Comparison of ENCODE assay signal across 9 cellular contexts in genomic region chr19:13118424-13119193, GRCh38. TPM values are rescaled to one million over a fixed set of nuclear protein-coding genes. Genes with fewer than 3 reads are reported as not detected.
A peak's percentile ranks its signal among the peaks of the same experiment; 100 is the strongest.
DNase-seq lines count a peak whose midpoint lies in the region; ATAC-seq, FAIRE-seq and TF ChIP-seq lines count a peak whose summit lies in the region.
"Had no signal": no experiment of that assay in that cellular context is flagged by ENCODE, and none has a peak within 500 bp of the region (broad histone marks: within the 10 kb centered on the region; RNA-seq: fewer than 3 reads in every experiment).

No MANE protein-coding gene starts in this region.

- no peak for FAIRE-seq in RCC 7860 (lab: Jason Lieb, UNC)
- FAIRE-seq: colon had no signal

- no peaks in the 10 kb centered on the region for H3K36me3 ChIP-seq in testis (ENCODE audit: low read depth, missing control alignments)

- H3K4me3 ChIP-seq in lower leg skin (ENCODE audit: low read depth, poor library complexity, severe bottlenecking) (peak overlapping the region; percentile 96), testis (peak overlapping the region; percentile 78 to 81)

- WGBS in lower leg skin, 2 donors: 2% methylated on average over 28 to 46 of the region's 57 CpGs
- 1 to 4% methylated on average over 31 to 40 of the region's 57 CpGs for WGBS in testis, 2 donors

- peak overlapping the region; percentile 62 to 64 for H3K27ac ChIP-seq in testis

- no peaks in the 10 kb centered on the region for H3K9me3 ChIP-seq in testis

- H3K4me1 ChIP-seq in testis: peaks cover 26% of the 10 kb centered on the region

- DNase-seq in NCI-H1436 (lab: John Stamatoyannopoulos, UW) (peak; percentile 25), NCI-H1436 treated with DMSO at 0.1 percent for 48 hours (lab: John Stamatoyannopoulos, UW) (no peak), RCC 7860 (ENCODE audit: low spot score) (peak; percentile 34), cerebellar cortex (ENCODE audit: low spot score) (peak; percentile 37), lower leg skin (ENCODE audit: low spot score in 2 of 2) (no peak), testis (peak; percentile 65), OCI-M2 (lab: John Stamatoyannopoulos, UW; ENCODE audit: unreplicated experiment) (no peak)

- H3K27me3 ChIP-seq in testis: no peaks in the 10 kb centered on the region

- no peak for TF ChIP-seq CTCF in lower leg skin (IDR thresholded peaks at IDR 0.05)
- no peak for TF ChIP-seq CTCF in testis (IDR thresholded peaks at IDR 0.05)

- TF ChIP-seq POLR2A in lower leg skin (IDR thresholded peaks at IDR 0.05): no peak
- no peak for TF ChIP-seq POLR2A in testis (IDR thresholded peaks at IDR 0.05)

- intact Hi-C loops in lower leg skin (cut with DNase I; ENCODE audit: low total_unique reads): loop anchor here (10.0 kb wide), 1 partner anchor 146 kb away; no protein-coding TSS in a partner anchor
- intact Hi-C loops in testis (cut with DNase I; ENCODE audit: low total_unique reads): loop anchor here (5.0 kb wide), 1 partner anchor 34 kb away; the partner anchor contains the start of genes IER2 and STX10

- peak; percentile 4 for ATAC-seq in HG02798 (IDR thresholded peaks at IDR 0.05; ENCODE audit: poor library complexity, unreplicated experiment)

RNA-seq across cellular contexts. Expression of gene NACC1, which starts 0.5 kb away (rescaled TPM):
- 10 to 100 TPM; 21.4 to 46.1 (median 39.8) TPM for total RNA-seq in lower leg skin
- total RNA-seq in testis: 100 to 1,000 TPM in 1 of 2 donors, 10 to 100 TPM in 1; 75.9 to 102 TPM
- 38.2 TPM for polyA plus RNA-seq in testis (ENCODE audit: insufficient read depth, low read depth, low replicate concordance)

RNA-seq across cellular contexts. Expression of gene TRMT1, which starts 2.1 kb away (rescaled TPM):
- total RNA-seq in lower leg skin (10 to 100 TPM; 17.7 to 60.4 (median 32.7) TPM), testis (10 to 100 TPM; 44.8 to 50.0 TPM)
- 35.9 TPM for polyA plus RNA-seq in testis (ENCODE audit: insufficient read depth, low read depth, low replicate concordance)

RNA-seq across cellular contexts. Expression of gene LYL1, which starts 16.0 kb away (rescaled TPM):
- total RNA-seq in lower leg skin (1 to 10 TPM; 4.9 to 8.3 (median 7.0) TPM), testis (10 to 100 TPM; 15.9 to 35.8 TPM)
- polyA plus RNA-seq in testis (ENCODE audit: insufficient read depth, low read depth, low replicate concordance): 21.9 TPM

RNA-seq across cellular contexts. Expression of gene STX10, which starts 31.6 kb away (rescaled TPM):
- total RNA-seq in lower leg skin: 100 to 1,000 TPM in 1 of 4 donors, 10 to 100 TPM in 3; 67.8 to 110 (median 78.0) TPM
- 10 to 100 TPM; 27.2 to 37.6 TPM for total RNA-seq in testis
- 18.1 TPM for polyA plus RNA-seq in testis (ENCODE audit: insufficient read depth, low read depth, low replicate concordance)

RNA-seq across cellular contexts. Expression of gene IER2, which starts 31.6 kb away (rescaled TPM):
- 100 to 1,000 TPM; 118 to 146 (median 130) TPM for total RNA-seq in lower leg skin
- total RNA-seq in testis: 10 to 100 TPM; 18.1 to 29.4 TPM
- 23.3 TPM for polyA plus RNA-seq in testis (ENCODE audit: insufficient read depth, low read depth, low replicate concordance)

Comparison
In these comparisons a context has a peak if more than half of its experiments do, and no peak if none do; other contexts are left out.
1. DNase-seq: peak in NCI-H1436 (single experiment), RCC 7860 (single experiment), cerebellar cortex (single experiment) and testis (single experiment); none in NCI-H1436 treated with DMSO at 0.1 percent for 48 hours (single experiment), lower leg skin (0 of 2) and OCI-M2 (single experiment).